Comparison of ENCODE assay signal across 10 cellular contexts in the genomic region with DNA sequence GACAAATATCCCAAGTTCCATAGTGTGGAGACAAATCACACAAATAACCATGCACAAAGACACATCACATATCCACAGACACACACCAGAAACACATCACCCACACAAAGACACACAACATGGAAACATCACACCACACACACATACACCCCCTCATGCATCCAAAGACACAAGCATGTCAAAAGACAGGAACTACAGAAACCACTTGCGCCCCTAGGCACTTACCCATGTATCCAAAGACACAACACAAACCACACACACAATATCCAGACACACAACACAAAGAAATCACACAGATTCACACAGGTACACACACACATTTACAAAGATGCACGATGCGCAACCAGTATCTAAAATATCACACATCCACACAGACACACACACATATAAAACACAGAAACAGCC. TPM values are rescaled to one million over a fixed set of nuclear protein-coding genes. Genes with fewer than 3 reads are reported as not detected.
DNase-seq lines count a peak whose midpoint lies in the region; ATAC-seq and TF ChIP-seq lines count a peak whose summit lies in the region.
"Had no signal": no experiment of that assay in that cellular context is flagged by ENCODE, and none has a peak within 500 bp of the region (broad histone marks: within the 10 kb centered on the region; RNA-seq: fewer than 3 reads in every experiment).

No MANE protein-coding gene starts in this region.

- H3K9me3 ChIP-seq in A673 (ENCODE audit: low read depth, low read length, poor library complexity, severe bottlenecking) (no peaks in the 10 kb centered on the region), WERI-Rb-1 (ENCODE audit: severe bottlenecking) (no peaks in the 10 kb centered on the region), iPS-20b (ENCODE audit: insufficient read depth, low read depth, low read length) (no peaks in the 10 kb centered on the region)
- H3K9me3 ChIP-seq: prostate gland had no signal

- no peak for DNase-seq in A673 (ENCODE audit: low spot score)
- DNase-seq in H7, result peak; percentile 22
- DNase-seq in WERI-Rb-1, result no peak
- no peak for DNase-seq in NCI-H128 (lab: John Stamatoyannopoulos, UW; ENCODE audit: unreplicated experiment)
- DNase-seq in activated CD8-positive, alpha-beta memory T cell treated with anti-CD3 and anti-CD28 coated beads, Interleukin-2, amount 50 U/mL, for 4 hours, result no peak
- DNase-seq: NCI-H82 had no signal

- BruUV-seq in A673 (replicated peaks; lab: Mats Ljungman, UMichigan), result TSS peak; percentile 44

- CTCF ChIA-PET in A673 (lab: Charles Lee), result no interaction called here

- no peaks in the 10 kb centered on the region for H3K36me3 ChIP-seq in A673 (ENCODE audit: insufficient read depth, low read length, poor library complexity, severe bottlenecking)
- no peaks in the 10 kb centered on the region for H3K36me3 ChIP-seq in H7 (replicated peaks; ENCODE audit: control insufficient read depth, insufficient read depth, low read length)
- peaks cover 32% of the 10 kb centered on the region for H3K36me3 ChIP-seq in WERI-Rb-1
- H3K36me3 ChIP-seq in iPS-20b (ENCODE audit: insufficient read depth, low read depth, low read length), result peaks cover 11% of the 10 kb centered on the region; the same call in 1 of the 2 replicates
- H3K36me3 ChIP-seq: prostate gland had no signal

- POLR2A ChIA-PET in A673 (lab: Charles Lee; ENCODE audit: low non-redundant PET), result no interaction called here

- H3K4me1 ChIP-seq in A673 (ENCODE audit: insufficient read depth, low read length, poor library complexity, severe bottlenecking) (no peaks in the 10 kb centered on the region), iPS-20b (ENCODE audit: insufficient read depth, low read length) (peaks cover 16% of the 10 kb centered on the region)

- TF ChIP-seq CTCF in A673 (conservative IDR thresholded peaks at IDR 0.05; ENCODE audit: low read depth, low read length) (no peak), WERI-Rb-1 (IDR thresholded peaks at IDR 0.05; ENCODE audit: low read depth, low read length) (no peak)

- no peak overlapping the region for H3K9ac ChIP-seq in iPS-20b (ENCODE audit: low read depth, low read length)

- H3K4me3 ChIP-seq in A673 (ENCODE audit: low read depth, low read length, poor library complexity, severe bottlenecking) (peak overlapping the region; percentile 74), H7 (ENCODE audit: insufficient read depth, low read depth, low read length) (no peak overlapping the region), WERI-Rb-1 (ENCODE audit: low read depth, low read length) (peak overlapping the region; percentile 64), iPS-20b (ENCODE audit: low read length) (peak overlapping the region; percentile 68)

- ATAC-seq in GM18870 (IDR thresholded peaks at IDR 0.05; ENCODE audit: unreplicated experiment), result no peak
- no peak for ATAC-seq in HG03025 (IDR thresholded peaks at IDR 0.05; ENCODE audit: low FRiP score, unreplicated experiment)

- intact Hi-C loops in A673 (cut with micrococcal nuclease; ENCODE audit: unreplicated experiment), result loop anchor here (10.0 kb wide), 2 partner anchors 78 to 318 kb away; a partner anchor contains a TSS

- H3K27ac ChIP-seq in A673 (ENCODE audit: low read depth, low read length, poor library complexity, severe bottlenecking) (no peak overlapping the region), WERI-Rb-1 (peak overlapping the region; percentile 57; the same call in 1 of the 2 replicates), iPS-20b (ENCODE audit: low read length) (no peak overlapping the region)
- H3K27ac ChIP-seq: prostate gland had no signal

- no peaks in the 10 kb centered on the region for H3K27me3 ChIP-seq in A673 (replicated peaks; ENCODE audit: insufficient read depth, low read depth, low read length, poor library complexity)
- H3K27me3 ChIP-seq in H7 (ENCODE audit: control insufficient read depth, insufficient read depth, low read length), result peaks cover 8% of the 10 kb centered on the region
- H3K27me3 ChIP-seq in WERI-Rb-1 (ENCODE audit: insufficient read depth, low read depth, severe bottlenecking), result no peaks in the 10 kb centered on the region
- H3K27me3 ChIP-seq in iPS-20b (ENCODE audit: insufficient read depth, low read length), result peaks cover 10% of the 10 kb centered on the region

RNA-seq across cellular contexts. Expression of a gene that starts 0.9 kb away (rescaled TPM):
- 6.3 and 8.1 TPM in 2 replicates for total RNA-seq in A673 (2021)
- 3.0 and 5.5 TPM in 2 replicates for total RNA-seq in H7 (2014; rRNA removed; shearing (Covaris generic))

RNA-seq across cellular contexts. Expression of a gene that starts 33.1 kb away (rescaled TPM):
- total RNA-seq in A673 (2021), result 1.1 TPM in 1 of 2 replicates, not detected in the other
- total RNA-seq in H7 (2014; rRNA removed; shearing (Covaris generic)), result 3.5 and 3.7 TPM in 2 replicates

RNA-seq across cellular contexts. Expression of a gene that starts 41.3 kb away (rescaled TPM):
- 0.42 TPM in 1 of 2 replicates, not detected in the other for total RNA-seq in A673 (2021)
- 143 and 153 TPM in 2 replicates for total RNA-seq in H7 (2014; rRNA removed; shearing (Covaris generic))

Comparison
In these comparisons a context has a peak if more than half of its experiments do, and no peak if none do; other contexts are left out.
1. RNA of a gene that starts 41.3 kb away (total RNA-seq): 143 to 153 TPM in H7; 0.42 TPM in A673; every median in the first group is over 100 times any median in the second.